18 cellular contexts compared by ENCODE assay signal in the genomic region with DNA sequence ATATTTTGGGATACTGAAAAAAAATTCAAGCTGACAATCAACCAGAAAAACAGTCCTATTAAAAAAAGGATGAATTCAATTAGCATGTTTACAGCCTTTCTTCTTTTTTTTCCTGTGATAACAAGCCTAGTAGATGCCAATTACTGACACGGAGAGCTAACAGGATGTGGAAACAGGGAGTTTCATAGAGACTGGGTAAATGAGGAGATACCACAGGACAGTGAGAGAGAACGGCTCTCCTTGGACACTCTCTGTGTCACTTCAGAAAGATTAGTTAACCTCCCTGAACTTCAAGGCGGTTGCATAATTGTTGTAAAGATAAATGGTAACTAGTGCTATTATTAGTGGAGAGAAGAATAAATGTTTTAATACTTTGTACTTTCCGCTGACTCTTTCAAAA.
"Had no signal": no experiment of that assay in that cellular context is flagged by ENCODE, and none has a peak within 500 bp of the region (broad histone marks: within the 10 kb centered on the region; RNA-seq: fewer than 3 reads in every experiment).

No MANE protein-coding gene starts in this region.

- H3K36me3 ChIP-seq: ovary, uterus had no signal

- H3K9me3 ChIP-seq: gastrocnemius medialis, heart right ventricle, ovary, uterus had no signal

- ATAC-seq: esophagus mucosa; gastrocnemius medialis; heart right ventricle; naive thymus-derived CD8-positive, alpha-beta T cell had no signal

- H3K9me3 Mint-ChIP-seq: naive thymus-derived CD8-positive, alpha-beta T cell; neural crest cell; type B pancreatic cell had no signal

- H3K4me3 Mint-ChIP-seq: naive thymus-derived CD8-positive, alpha-beta T cell; neural crest cell; type B pancreatic cell had no signal

- H3K27ac ChIP-seq: dorsolateral prefrontal cortex, gastrocnemius medialis, heart right ventricle, ovary had no signal

- H3K4me1 Mint-ChIP-seq: naive thymus-derived CD8-positive, alpha-beta T cell had no signal

- DNase-seq: cortex of kidney; dorsolateral prefrontal cortex; effector CD8-positive, alpha-beta T cell; gastrocnemius medialis; heart right ventricle; hypothalamus; kidney glomerular epithelial cell; naive thymus-derived CD8-positive, alpha-beta T cell; ovary; right cardiac atrium; stimulated activated CD4-positive, alpha-beta T cell treated with anti-CD3 and anti-CD28 coated beads, Interleukin-2, amount 100 ng/mL, for 48 hours; stimulated activated naive CD4-positive, alpha-beta T cell treated with Interleukin-2 at 50 U/mL for 16 hours; uterus had no signal

- H3K4me3 ChIP-seq: dorsolateral prefrontal cortex, gastrocnemius medialis, heart right ventricle, ovary, smooth muscle cell, uterus had no signal

- H3K27ac Mint-ChIP-seq: naive thymus-derived CD8-positive, alpha-beta T cell; progenitor cell of endocrine pancreas; type B pancreatic cell had no signal

- H3K27me3 ChIP-seq: dorsolateral prefrontal cortex, gastrocnemius medialis, heart right ventricle, ovary, uterus had no signal

- H3K4me1 ChIP-seq: gastrocnemius medialis had no signal

- H3K27me3 Mint-ChIP-seq: naive thymus-derived CD8-positive, alpha-beta T cell; progenitor cell of endocrine pancreas; type B pancreatic cell had no signal
